In genomic region chr6:35568967-35569606, GRCh38 we compare ENCODE assay signal across 10 cellular contexts. TPM values are rescaled to one million over a fixed set of nuclear protein-coding genes. Genes with fewer than 3 reads are reported as not detected.
DNase-seq lines count a peak whose midpoint lies in the region; ATAC-seq and TF ChIP-seq lines count a peak whose summit lies in the region.
"Had no signal": no experiment of that assay in that cellular context is flagged by ENCODE, and none has a peak within 500 bp of the region (broad histone marks: within the 10 kb centered on the region; RNA-seq: fewer than 3 reads in every experiment).

No MANE protein-coding gene starts in this region.

- no peak overlapping the region for H3K4me3 Mint-ChIP-seq in nephron progenitor cell
- H3K4me3 Mint-ChIP-seq: naive B cell; T-helper 1 cell treated with Interleukin-12 subunit alpha and Interleukin-12 subunit beta and Interleukin-4 antibody, amounts not matched to agents 30 μg/mL and 1 μg/mL, for 36 hours had no signal

- peaks cover 14% of the 10 kb centered on the region for H3K9me3 Mint-ChIP-seq in nephron progenitor cell
- H3K9me3 Mint-ChIP-seq: naive B cell; T-helper 1 cell treated with Interleukin-12 subunit alpha and Interleukin-12 subunit beta and Interleukin-4 antibody, amounts not matched to agents 30 μg/mL and 1 μg/mL, for 36 hours had no signal

- no peak for ATAC-seq in GM21825 (IDR thresholded peaks at IDR 0.05; ENCODE audit: unreplicated experiment)
- ATAC-seq in HG02763 (IDR thresholded peaks at IDR 0.05; ENCODE audit: unreplicated experiment), result no peak

- DNase-seq in HCEC 1CT, result peak; percentile 39
- peak; percentile 8 for DNase-seq in T-helper 9 cell
- peak; percentile 54 for DNase-seq in dermis blood vessel endothelial cell
- peak; percentile 21 for DNase-seq in nephron progenitor cell
- no peak for DNase-seq in coronary artery (ENCODE audit: low spot score)
- no peak for DNase-seq in DMS153 (lab: John Stamatoyannopoulos, UW)
- DNase-seq: naive B cell had no signal

- peaks cover 38% of the 10 kb centered on the region for H3K4me1 Mint-ChIP-seq in nephron progenitor cell
- H3K4me1 Mint-ChIP-seq: naive B cell had no signal

- peaks cover 4% of the 10 kb centered on the region for H3K27me3 Mint-ChIP-seq in nephron progenitor cell (ENCODE audit: low read depth, poor library complexity)

- TF ChIP-seq CTCF in nephron progenitor cell (IDR thresholded peaks at IDR 0.05) (peak; percentile 19), coronary artery (IDR thresholded peaks at IDR 0.05) (no peak)

- H3K4me3 ChIP-seq in coronary artery, result no peak overlapping the region

- H3K27ac Mint-ChIP-seq in nephron progenitor cell, result no peak overlapping the region
- H3K27ac Mint-ChIP-seq: T-helper 1 cell treated with Interleukin-12 subunit alpha and Interleukin-12 subunit beta and Interleukin-4 antibody, amounts not matched to agents 30 μg/mL and 1 μg/mL, for 36 hours had no signal

- H3K36me3 Mint-ChIP-seq in nephron progenitor cell (ENCODE audit: low read depth), result peaks cover 13% of the 10 kb centered on the region
- H3K36me3 Mint-ChIP-seq: naive B cell had no signal

- no peak overlapping the region for H3K27ac ChIP-seq in coronary artery

RNA-seq across cellular contexts. Expression of gene TULP1, which starts 56.4 kb away (rescaled TPM):
- total RNA-seq in dermis blood vessel endothelial cell, result not detected in 2 replicates

Comparison
In these comparisons a context has a peak if more than half of its experiments do, and no peak if none do; other contexts are left out.
1. DNase-seq: peak in HCEC 1CT (single experiment), T-helper 9 cell (single experiment), dermis blood vessel endothelial cell (single experiment) and nephron progenitor cell (single experiment); none in coronary artery (single experiment) and DMS153 (single experiment).